ENCODE assay signal across 1 cellular context in the genomic region with DNA sequence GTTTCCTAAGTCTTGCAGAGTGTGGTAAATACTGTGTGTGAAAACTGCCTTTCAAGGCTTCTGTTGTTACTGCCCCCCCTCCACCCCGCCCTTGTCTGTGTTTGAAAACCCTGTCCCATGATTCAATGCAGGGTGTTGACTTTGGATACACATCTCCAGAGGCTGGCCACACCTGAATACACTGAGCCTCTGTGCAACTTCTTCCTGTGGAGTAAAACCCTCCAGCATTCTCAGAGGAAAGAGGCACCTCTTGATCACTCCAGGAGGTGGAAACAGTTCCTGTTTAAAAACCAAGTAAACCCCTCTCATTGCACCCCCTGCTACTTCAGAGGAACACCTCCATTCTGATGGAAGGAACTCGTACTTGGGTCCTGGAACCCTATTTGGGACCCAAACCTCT.
TF ChIP-seq lines count a peak whose summit lies in the region.

No MANE protein-coding gene starts in this region.

TF ChIP-seq in HepG2, 621 proteins besides CTCF, POLR2A, EP300 and RAD21 (continued from another document):
- TF ChIP-seq, protein P1, sequence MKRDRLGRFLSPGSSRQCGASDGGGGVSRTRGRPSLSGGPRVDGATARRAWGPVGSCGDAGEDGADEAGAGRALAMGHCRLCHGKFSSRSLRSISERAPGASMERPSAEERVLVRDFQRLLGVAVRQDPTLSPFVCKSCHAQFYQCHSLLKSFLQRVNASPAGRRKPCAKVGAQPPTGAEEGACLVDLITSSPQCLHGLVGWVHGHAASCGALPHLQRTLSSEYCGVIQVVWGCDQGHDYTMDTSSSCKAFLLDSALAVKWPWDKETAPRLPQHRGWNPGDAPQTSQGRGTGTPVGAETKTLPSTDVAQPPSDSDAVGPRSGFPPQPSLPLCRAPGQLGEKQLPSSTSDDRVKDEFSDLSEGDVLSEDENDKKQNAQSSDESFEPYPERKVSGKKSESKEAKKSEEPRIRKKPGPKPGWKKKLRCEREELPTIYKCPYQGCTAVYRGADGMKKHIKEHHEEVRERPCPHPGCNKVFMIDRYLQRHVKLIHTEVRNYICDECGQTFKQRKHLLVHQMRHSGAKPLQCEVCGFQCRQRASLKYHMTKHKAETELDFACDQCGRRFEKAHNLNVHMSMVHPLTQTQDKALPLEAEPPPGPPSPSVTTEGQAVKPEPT (CRISPR knock-in tag; IDR thresholded peaks at IDR 0.05; ENCODE audit: low read depth) = no peak
- no peak for TF ChIP-seq KLF9 (CRISPR knock-in tag; IDR thresholded peaks at IDR 0.05; ENCODE audit: low read depth)
- TF ChIP-seq ZNF143 (CRISPR knock-in tag; IDR thresholded peaks at IDR 0.05) = peak; percentile 75
- no peak for TF ChIP-seq HNRNPUL1 (IDR thresholded peaks at IDR 0.05; ENCODE audit: low read depth, low read length)
- no peak for TF ChIP-seq ZNF138 (CRISPR knock-in tag; IDR thresholded peaks at IDR 0.05; ENCODE audit: low read depth)
- TF ChIP-seq STAT5B (CRISPR knock-in tag; IDR thresholded peaks at IDR 0.05) = no peak
- no peak for TF ChIP-seq ZNF749 (CRISPR knock-in tag; IDR thresholded peaks at IDR 0.05; ENCODE audit: borderline replicate concordance)
- TF ChIP-seq, protein P2, sequence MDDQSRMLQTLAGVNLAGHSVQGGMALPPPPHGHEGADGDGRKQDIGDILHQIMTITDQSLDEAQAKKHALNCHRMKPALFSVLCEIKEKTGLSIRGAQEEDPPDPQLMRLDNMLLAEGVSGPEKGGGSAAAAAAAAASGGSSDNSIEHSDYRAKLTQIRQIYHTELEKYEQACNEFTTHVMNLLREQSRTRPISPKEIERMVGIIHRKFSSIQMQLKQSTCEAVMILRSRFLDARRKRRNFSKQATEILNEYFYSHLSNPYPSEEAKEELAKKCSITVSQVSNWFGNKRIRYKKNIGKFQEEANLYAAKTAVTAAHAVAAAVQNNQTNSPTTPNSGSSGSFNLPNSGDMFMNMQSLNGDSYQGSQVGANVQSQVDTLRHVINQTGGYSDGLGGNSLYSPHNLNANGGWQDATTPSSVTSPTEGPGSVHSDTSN (CRISPR knock-in tag; IDR thresholded peaks at IDR 0.05; ENCODE audit: borderline replicate concordance) = no peak
- TF ChIP-seq IRF2 (CRISPR knock-in tag; IDR thresholded peaks at IDR 0.05) = no peak
- no peak for TF ChIP-seq REPIN1 (CRISPR knock-in tag; IDR thresholded peaks at IDR 0.05; ENCODE audit: borderline replicate concordance, low read depth)
- TF ChIP-seq NFE2L1 (CRISPR knock-in tag; IDR thresholded peaks at IDR 0.05; ENCODE audit: borderline replicate concordance) = no peak
- TF ChIP-seq GFI1 (CRISPR knock-in tag; IDR thresholded peaks at IDR 0.05; ENCODE audit: borderline replicate concordance) = 0 out of 2 replicates have a peak, but pooled peaks have one; percentile 19
- no peak for TF ChIP-seq ZNF782 (CRISPR knock-in tag; IDR thresholded peaks at IDR 0.05; ENCODE audit: borderline replicate concordance)
- no peak for TF ChIP-seq ZNF547 (CRISPR knock-in tag; IDR thresholded peaks at IDR 0.05)
- peak; percentile 47; the same call in 1 of the 2 replicates for TF ChIP-seq SOX5 (CRISPR knock-in tag; IDR thresholded peaks at IDR 0.05; ENCODE audit: borderline replicate concordance)
- TF ChIP-seq NFYC (CRISPR knock-in tag; IDR thresholded peaks at IDR 0.05) = no peak
